In the genomic region with DNA sequence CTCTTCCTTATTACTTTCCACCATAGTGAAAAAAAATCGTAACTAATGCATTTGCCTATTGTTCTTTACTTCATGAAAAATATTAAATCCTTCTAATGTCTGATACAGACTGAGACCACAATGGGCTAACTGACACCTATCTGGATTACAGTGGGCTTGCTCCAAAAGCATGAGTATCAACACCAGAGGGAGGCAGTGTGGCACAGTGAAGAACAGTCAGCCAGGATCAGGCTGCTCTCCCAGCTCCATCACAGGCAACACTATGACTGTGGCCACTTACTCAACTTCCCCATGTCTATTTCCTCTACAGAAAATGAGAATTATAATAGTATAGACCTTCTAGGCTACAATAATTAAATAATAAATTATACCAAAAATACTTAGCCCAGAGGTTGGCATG, we compare ENCODE assay signal across 13 cellular contexts.
A peak's percentile ranks its signal among the peaks of the same experiment; 100 is the strongest.
DNase-seq lines count a peak whose midpoint lies in the region; ATAC-seq, FAIRE-seq and TF ChIP-seq lines count a peak whose summit lies in the region.
"Had no signal": no experiment of that assay in that cellular context is flagged by ENCODE, and none has a peak within 500 bp of the region (broad histone marks: within the 10 kb centered on the region; RNA-seq: fewer than 3 reads in every experiment).

No MANE protein-coding gene starts in this region.

- CTCF ChIA-PET in endothelial cell of umbilical vein (lab: Charles Lee), result interaction anchor here (0.9 to 3.3 kb wide), 4 partner anchors 11 to 803 kb away, joined by 3 to 19 read pairs (median 5); no protein-coding TSS in a partner anchor

- H3K79me1 ChIP-seq in trophoblast cell (ENCODE audit: low read length), result no peaks in the 10 kb centered on the region

- H2BK12ac ChIP-seq in trophoblast cell (ENCODE audit: low read length), result no peak overlapping the region

- H3K4me2 ChIP-seq in endothelial cell of umbilical vein (ENCODE audit: insufficient read depth, low read length) (no peak overlapping the region), trophoblast cell (ENCODE audit: low read length) (no peak overlapping the region)

- no peak overlapping the region for H3K4me3 ChIP-seq in endothelial cell of umbilical vein (replicated peaks in 1 of 3; ENCODE audit: insufficient read depth in 1 of 3, low read depth in 1 of 3, low read length in 3 of 3)
- no peak overlapping the region for H3K4me3 ChIP-seq in trophoblast cell (ENCODE audit: low read depth, low read length)
- H3K4me3 ChIP-seq: ascending aorta, tibial nerve had no signal

- intact Hi-C loops in endothelial cell of umbilical vein (cut with micrococcal nuclease), result loop anchor here (1.0 to 5.0 kb wide), 3 partner anchors 98 to 803 kb away; partner anchors contain the start of gene SLC25A13

- H3K36me3 ChIP-seq in endothelial cell of umbilical vein (ENCODE audit: control insufficient read depth in 2 of 2, extremely low read depth in 1 of 2, insufficient read depth in 2 of 2, low read length in 2 of 2) (no peaks in the 10 kb centered on the region), trophoblast cell (ENCODE audit: control insufficient read depth in 1 of 2, insufficient read depth in 2 of 2, low read length in 2 of 2) (peaks cover 7% of the 10 kb centered on the region in 2 experiments)

- H2AFZ ChIP-seq in endothelial cell of umbilical vein (ENCODE audit: low read depth, low read length) (no peak overlapping the region), trophoblast cell (ENCODE audit: insufficient read depth, low read length, poor library complexity) (no peak overlapping the region)

- H3K4ac ChIP-seq in trophoblast cell (ENCODE audit: low read depth, low read length), result no peak overlapping the region

- no TSS peak for BruUV-seq in endothelial cell of umbilical vein (replicated peaks; lab: Mats Ljungman, UMichigan)

- ATAC-seq in GM21526 (IDR thresholded peaks at IDR 0.05; ENCODE audit: low FRiP score, unreplicated experiment), result no peak
- no peak for ATAC-seq in GM18520 (IDR thresholded peaks at IDR 0.05; ENCODE audit: unreplicated experiment)

- POLR2A ChIA-PET in endothelial cell of umbilical vein (lab: Charles Lee), result no interaction called here

- H3K27me3 ChIP-seq in endothelial cell of umbilical vein (ENCODE audit: control insufficient read depth in 2 of 2, insufficient read depth in 2 of 2, low read length in 2 of 2), result no peaks in the 10 kb centered on the region
- no peaks in the 10 kb centered on the region for H3K27me3 ChIP-seq in trophoblast cell (ENCODE audit: insufficient read depth, low read length)
- H3K27me3 ChIP-seq: ascending aorta, tibial nerve had no signal

- TF ChIP-seq CTCF in endothelial cell of umbilical vein (IDR thresholded peaks at IDR 0.05; ENCODE audit: extremely low read depth in 1 of 2, insufficient read depth in 1 of 2, low read depth in 1 of 2, low read length in 2 of 2), result peak in 1 of 2 donors; percentile 36

- H3K9me3 ChIP-seq in endothelial cell of umbilical vein (replicated peaks; ENCODE audit: control insufficient read depth, insufficient read depth, low read length) (no peaks in the 10 kb centered on the region), trophoblast cell (ENCODE audit: insufficient read depth, low read depth, low read length) (peaks cover 5% of the 10 kb centered on the region)
- H3K9me3 ChIP-seq: ascending aorta, tibial nerve had no signal

- H3K4me1 ChIP-seq in endothelial cell of umbilical vein (ENCODE audit: control insufficient read depth, extremely low read depth, insufficient read depth, low read length) (no peaks in the 10 kb centered on the region), trophoblast cell (ENCODE audit: control insufficient read depth in 1 of 2, insufficient read depth in 2 of 2, low read length in 2 of 2) (peaks cover 0 to 2% of the 10 kb centered on the region in 2 experiments)
- H3K4me1 ChIP-seq: ascending aorta had no signal

- H4K12ac ChIP-seq in trophoblast cell (ENCODE audit: low read depth, low read length), result no peak overlapping the region

- no peak overlapping the region for H3K23ac ChIP-seq in trophoblast cell (ENCODE audit: low read length)

- H3K27ac ChIP-seq in endothelial cell of umbilical vein (ENCODE audit: insufficient read depth, low read depth, low read length), result no peak overlapping the region
- no peak overlapping the region for H3K27ac ChIP-seq in trophoblast cell (ENCODE audit: low read depth, low read length)
- H3K27ac ChIP-seq: ascending aorta, tibial nerve had no signal

- no peak overlapping the region for H2BK5ac ChIP-seq in trophoblast cell (ENCODE audit: low read depth, low read length, poor library complexity)

- dilution Hi-C loops in endothelial cell of umbilical vein (cut with MboI; ENCODE audit: extremely low pct_ligation_motif_present, low sequenced_read_pairs), result no loop called here

- no peak overlapping the region for H3K14ac ChIP-seq in trophoblast cell (ENCODE audit: low read length)

- H3K79me2 ChIP-seq in endothelial cell of umbilical vein (ENCODE audit: control insufficient read depth, insufficient read depth, low read length) (no peaks in the 10 kb centered on the region), trophoblast cell (ENCODE audit: control insufficient read depth, insufficient read depth, low read length, poor library complexity) (no peaks in the 10 kb centered on the region)

- H2BK120ac ChIP-seq in trophoblast cell (ENCODE audit: insufficient read depth, low read length, poor library complexity), result no peak overlapping the region

- DNase-seq in stimulated activated CD4-positive, alpha-beta T cell treated with anti-CD3 and anti-CD28 coated beads, Interleukin-4, amount 100 ng/mL, for 24 hours, result peak; percentile 5
- no peak for DNase-seq in stimulated activated CD4-positive, alpha-beta T cell treated with anti-CD3 and anti-CD28 coated beads, Interleukin-1b, Interleukin-23, amount 100 ng/mL, for 48 hours
- DNase-seq in NCI-H146 treated with DMSO at 0.1 percent for 48 hours (lab: John Stamatoyannopoulos, UW; ENCODE audit: unreplicated experiment) (peak; percentile 6), endothelial cell of umbilical vein (ENCODE audit: low read depth, low spot score) (peak; percentile 31), trophoblast cell (no peak), DMS53 (lab: John Stamatoyannopoulos, UW) (no peak)
- DNase-seq: kidney glomerular epithelial cell; NCI-H1436; stimulated activated CD4-positive, alpha-beta T cell treated with anti-CD3 and anti-CD28 coated beads, Interleukin-15, amount 100 ng/mL, for 24 hours had no signal

- no peaks in the 10 kb centered on the region for H4K20me1 ChIP-seq in endothelial cell of umbilical vein (replicated peaks; ENCODE audit: control insufficient read depth, extremely low read depth, insufficient read depth, low read length)

- H3K9me1 ChIP-seq in endothelial cell of umbilical vein (replicated peaks; ENCODE audit: control insufficient read depth, extremely low read depth, insufficient read depth, low read length), result no peaks in the 10 kb centered on the region

- TF ChIP-seq POLR2A in endothelial cell of umbilical vein (IDR thresholded peaks at IDR 0.05; ENCODE audit: low read depth, low read length), result no peak

- no peak overlapping the region for H4K8ac ChIP-seq in trophoblast cell (ENCODE audit: low read depth, low read length)

- no peak for FAIRE-seq in endothelial cell of umbilical vein (lab: Jason Lieb, UNC)

- no peak overlapping the region for H3K18ac ChIP-seq in trophoblast cell (ENCODE audit: low read length)

- no peak overlapping the region for H4K91ac ChIP-seq in trophoblast cell (ENCODE audit: low read depth, low read length)

- H3K9ac ChIP-seq in endothelial cell of umbilical vein (replicated peaks; ENCODE audit: extremely low read depth, insufficient read depth, low read length) (no peak overlapping the region), trophoblast cell (ENCODE audit: low read length) (no peak overlapping the region)

- no peak overlapping the region for H2AK5ac ChIP-seq in trophoblast cell (ENCODE audit: low read length)

- no CpG with 5 or more reads among the region's 1 CpG for WGBS in trophoblast cell (ENCODE audit: extremely low coverage, insufficient coverage, insufficient read length)

TF ChIP-seq in endothelial cell of umbilical vein, 7 proteins besides CTCF, POLR2A, EP300 and RAD21:
- TF ChIP-seq POLR2AphosphoS5 (IDR thresholded peaks at IDR 0.05; ENCODE audit: insufficient read depth, low read depth, low read length) (no peak), JUN (IDR thresholded peaks at IDR 0.05; ENCODE audit: borderline replicate concordance, insufficient read depth, insufficient read length, low read depth) (no peak), GATA2 (IDR thresholded peaks at IDR 0.05; ENCODE audit: insufficient read depth, insufficient read length, low read depth, low read length) (no peak), FOS (IDR thresholded peaks at IDR 0.05; ENCODE audit: borderline replicate concordance, insufficient read depth, low read length) (no peak), EZH2 (IDR thresholded peaks at IDR 0.05; ENCODE audit: borderline replicate concordance, low read depth, low read length, severe bottlenecking) (no peak), MYC (IDR thresholded peaks at IDR 0.05; ENCODE audit: low read depth, low read length) (no peak)
- TF ChIP-seq, protein P1, sequence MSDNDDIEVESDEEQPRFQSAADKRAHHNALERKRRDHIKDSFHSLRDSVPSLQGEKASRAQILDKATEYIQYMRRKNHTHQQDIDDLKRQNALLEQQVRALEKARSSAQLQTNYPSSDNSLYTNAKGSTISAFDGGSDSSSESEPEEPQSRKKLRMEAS (IDR thresholded peaks at IDR 0.05; ENCODE audit: insufficient read depth, insufficient read length), result no peak

Comparison
In these comparisons a context has a peak if more than half of its experiments do, and no peak if none do; other contexts are left out.
1. DNase-seq: peak in stimulated activated CD4-positive, alpha-beta T cell treated with anti-CD3 and anti-CD28 coated beads, Interleukin-4, amount 100 ng/mL, for 24 hours (single experiment), NCI-H146 treated with DMSO at 0.1 percent for 48 hours (single experiment) and endothelial cell of umbilical vein (single experiment); none in stimulated activated CD4-positive, alpha-beta T cell treated with anti-CD3 and anti-CD28 coated beads, Interleukin-1b, Interleukin-23, amount 100 ng/mL, for 48 hours (single experiment), trophoblast cell (0 of 2) and DMS53 (single experiment).